ENCODE assay signal across 1 cellular context in genomic region chr20:46363874-46364669, GRCh38.
TF ChIP-seq lines count a peak whose summit lies in the region.

No MANE protein-coding gene starts in this region.

TF ChIP-seq in K562, 482 proteins besides CTCF, POLR2A, EP300 and RAD21 (continued from another document and continues in another):
- TF ChIP-seq ZBTB43 (CRISPR knock-in tag; IDR thresholded peaks at IDR 0.05) (no peak), MGA (IDR thresholded peaks at IDR 0.05) (no peak), NCOA6 (IDR thresholded peaks at IDR 0.05) (no peak), MAFK (IDR thresholded peaks at IDR 0.05; ENCODE audit: low read length) (no peak), MCM5 (IDR thresholded peaks at IDR 0.05; ENCODE audit: low read depth) (no peak), BRD4 (IDR thresholded peaks at IDR 0.05) (peak; percentile 55; the same call in 1 of the 2 replicates), ZNF12 (CRISPR knock-in tag; IDR thresholded peaks at IDR 0.05) (no peak), HMG20A (CRISPR knock-in tag; conservative IDR thresholded peaks at IDR 0.05) (no peak), SMC3 (conservative IDR thresholded peaks at IDR 0.05; ENCODE audit: insufficient read depth, low read depth, low read length) (no peak), ARNT (IDR thresholded peaks at IDR 0.05) (no peak), KLF1 (tag; IDR thresholded peaks at IDR 0.05) (0 out of 2 replicates have a peak, but pooled peaks have one; percentile 61), PYGO2 (tag; IDR thresholded peaks at IDR 0.05) (no peak), FIP1L1 (IDR thresholded peaks at IDR 0.05; ENCODE audit: low read depth, low read length, poor library complexity, severe bottlenecking) (no peak), NR2C2 (CRISPR knock-in tag; IDR thresholded peaks at IDR 0.05) (no peak), NR2C2 (tag; IDR thresholded peaks at IDR 0.05) (peak; percentile 77), ZNF41 (CRISPR knock-in tag; conservative IDR thresholded peaks at IDR 0.05) (no peak), EGR1 (conservative IDR thresholded peaks at IDR 0.05) (peak; percentile 78), RFX5 (IDR thresholded peaks at IDR 0.05; ENCODE audit: low read depth, low read length) (no peak), ZNF354B (CRISPR knock-in tag; IDR thresholded peaks at IDR 0.05) (no peak), SMARCA4 (IDR thresholded peaks at IDR 0.05) (no peak), BACH1 (tag; IDR thresholded peaks at IDR 0.05) (no peak), ZNF212 (CRISPR knock-in tag; IDR thresholded peaks at IDR 0.05) (no peak), RFX1 (IDR thresholded peaks at IDR 0.05) (no peak), TSC22D4 (tag; IDR thresholded peaks at IDR 0.05) (no peak), ZNF175 (CRISPR knock-in tag; IDR thresholded peaks at IDR 0.05; ENCODE audit: low read depth) (no peak), PTBP1 (IDR thresholded peaks at IDR 0.05; ENCODE audit: low read depth, low read length) (no peak), ZNF274 (IDR thresholded peaks at IDR 0.05; ENCODE audit: borderline replicate concordance, low read depth, low read length) (no peak), NFRKB (IDR thresholded peaks at IDR 0.05; ENCODE audit: low read depth) (peak; percentile 38; the same call in 1 of the 2 replicates), E2F3 (CRISPR knock-in tag; IDR thresholded peaks at IDR 0.05) (no peak), ZNF668 (CRISPR knock-in tag; IDR thresholded peaks at IDR 0.05) (no peak), PPARD (CRISPR knock-in tag; IDR thresholded peaks at IDR 0.05) (no peak), SRSF7 (optimal IDR thresholded peaks at IDR 0.05; ENCODE audit: low read depth, low read length) (no peak)
- TF ChIP-seq, protein P1, sequence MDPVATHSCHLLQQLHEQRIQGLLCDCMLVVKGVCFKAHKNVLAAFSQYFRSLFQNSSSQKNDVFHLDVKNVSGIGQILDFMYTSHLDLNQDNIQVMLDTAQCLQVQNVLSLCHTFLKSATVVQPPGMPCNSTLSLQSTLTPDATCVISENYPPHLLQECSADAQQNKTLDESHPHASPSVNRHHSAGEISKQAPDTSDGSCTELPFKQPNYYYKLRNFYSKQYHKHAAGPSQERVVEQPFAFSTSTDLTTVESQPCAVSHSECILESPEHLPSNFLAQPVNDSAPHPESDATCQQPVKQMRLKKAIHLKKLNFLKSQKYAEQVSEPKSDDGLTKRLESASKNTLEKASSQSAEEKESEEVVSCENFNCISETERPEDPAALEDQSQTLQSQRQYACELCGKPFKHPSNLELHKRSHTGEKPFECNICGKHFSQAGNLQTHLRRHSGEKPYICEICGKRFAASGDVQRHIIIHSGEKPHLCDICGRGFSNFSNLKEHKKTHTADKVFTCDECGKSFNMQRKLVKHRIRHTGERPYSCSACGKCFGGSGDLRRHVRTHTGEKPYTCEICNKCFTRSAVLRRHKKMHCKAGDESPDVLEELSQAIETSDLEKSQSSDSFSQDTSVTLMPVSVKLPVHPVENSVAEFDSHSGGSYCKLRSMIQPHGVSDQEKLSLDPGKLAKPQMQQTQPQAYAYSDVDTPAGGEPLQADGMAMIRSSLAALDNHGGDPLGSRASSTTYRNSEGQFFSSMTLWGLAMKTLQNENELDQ (CRISPR knock-in tag; IDR thresholded peaks at IDR 0.05; ENCODE audit: borderline replicate concordance), result no peak
- TF ChIP-seq, protein P2, sequence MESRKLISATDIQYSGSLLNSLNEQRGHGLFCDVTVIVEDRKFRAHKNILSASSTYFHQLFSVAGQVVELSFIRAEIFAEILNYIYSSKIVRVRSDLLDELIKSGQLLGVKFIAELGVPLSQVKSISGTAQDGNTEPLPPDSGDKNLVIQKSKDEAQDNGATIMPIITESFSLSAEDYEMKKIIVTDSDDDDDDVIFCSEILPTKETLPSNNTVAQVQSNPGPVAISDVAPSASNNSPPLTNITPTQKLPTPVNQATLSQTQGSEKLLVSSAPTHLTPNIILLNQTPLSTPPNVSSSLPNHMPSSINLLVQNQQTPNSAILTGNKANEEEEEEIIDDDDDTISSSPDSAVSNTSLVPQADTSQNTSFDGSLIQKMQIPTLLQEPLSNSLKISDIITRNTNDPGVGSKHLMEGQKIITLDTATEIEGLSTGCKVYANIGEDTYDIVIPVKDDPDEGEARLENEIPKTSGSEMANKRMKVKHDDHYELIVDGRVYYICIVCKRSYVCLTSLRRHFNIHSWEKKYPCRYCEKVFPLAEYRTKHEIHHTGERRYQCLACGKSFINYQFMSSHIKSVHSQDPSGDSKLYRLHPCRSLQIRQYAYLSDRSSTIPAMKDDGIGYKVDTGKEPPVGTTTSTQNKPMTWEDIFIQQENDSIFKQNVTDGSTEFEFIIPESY (CRISPR knock-in tag; IDR thresholded peaks at IDR 0.05), result no peak
- TF ChIP-seq, protein P3, sequence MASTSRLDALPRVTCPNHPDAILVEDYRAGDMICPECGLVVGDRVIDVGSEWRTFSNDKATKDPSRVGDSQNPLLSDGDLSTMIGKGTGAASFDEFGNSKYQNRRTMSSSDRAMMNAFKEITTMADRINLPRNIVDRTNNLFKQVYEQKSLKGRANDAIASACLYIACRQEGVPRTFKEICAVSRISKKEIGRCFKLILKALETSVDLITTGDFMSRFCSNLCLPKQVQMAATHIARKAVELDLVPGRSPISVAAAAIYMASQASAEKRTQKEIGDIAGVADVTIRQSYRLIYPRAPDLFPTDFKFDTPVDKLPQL (IDR thresholded peaks at IDR 0.05; ENCODE audit: extremely low read depth, insufficient read length), result no peak
- TF ChIP-seq, protein P4, sequence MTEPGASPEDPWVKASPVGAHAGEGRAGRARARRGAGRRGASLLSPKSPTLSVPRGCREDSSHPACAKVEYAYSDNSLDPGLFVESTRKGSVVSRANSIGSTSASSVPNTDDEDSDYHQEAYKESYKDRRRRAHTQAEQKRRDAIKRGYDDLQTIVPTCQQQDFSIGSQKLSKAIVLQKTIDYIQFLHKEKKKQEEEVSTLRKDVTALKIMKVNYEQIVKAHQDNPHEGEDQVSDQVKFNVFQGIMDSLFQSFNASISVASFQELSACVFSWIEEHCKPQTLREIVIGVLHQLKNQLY (CRISPR knock-in tag; conservative IDR thresholded peaks at IDR 0.05), result no peak
- TF ChIP-seq, protein P5, sequence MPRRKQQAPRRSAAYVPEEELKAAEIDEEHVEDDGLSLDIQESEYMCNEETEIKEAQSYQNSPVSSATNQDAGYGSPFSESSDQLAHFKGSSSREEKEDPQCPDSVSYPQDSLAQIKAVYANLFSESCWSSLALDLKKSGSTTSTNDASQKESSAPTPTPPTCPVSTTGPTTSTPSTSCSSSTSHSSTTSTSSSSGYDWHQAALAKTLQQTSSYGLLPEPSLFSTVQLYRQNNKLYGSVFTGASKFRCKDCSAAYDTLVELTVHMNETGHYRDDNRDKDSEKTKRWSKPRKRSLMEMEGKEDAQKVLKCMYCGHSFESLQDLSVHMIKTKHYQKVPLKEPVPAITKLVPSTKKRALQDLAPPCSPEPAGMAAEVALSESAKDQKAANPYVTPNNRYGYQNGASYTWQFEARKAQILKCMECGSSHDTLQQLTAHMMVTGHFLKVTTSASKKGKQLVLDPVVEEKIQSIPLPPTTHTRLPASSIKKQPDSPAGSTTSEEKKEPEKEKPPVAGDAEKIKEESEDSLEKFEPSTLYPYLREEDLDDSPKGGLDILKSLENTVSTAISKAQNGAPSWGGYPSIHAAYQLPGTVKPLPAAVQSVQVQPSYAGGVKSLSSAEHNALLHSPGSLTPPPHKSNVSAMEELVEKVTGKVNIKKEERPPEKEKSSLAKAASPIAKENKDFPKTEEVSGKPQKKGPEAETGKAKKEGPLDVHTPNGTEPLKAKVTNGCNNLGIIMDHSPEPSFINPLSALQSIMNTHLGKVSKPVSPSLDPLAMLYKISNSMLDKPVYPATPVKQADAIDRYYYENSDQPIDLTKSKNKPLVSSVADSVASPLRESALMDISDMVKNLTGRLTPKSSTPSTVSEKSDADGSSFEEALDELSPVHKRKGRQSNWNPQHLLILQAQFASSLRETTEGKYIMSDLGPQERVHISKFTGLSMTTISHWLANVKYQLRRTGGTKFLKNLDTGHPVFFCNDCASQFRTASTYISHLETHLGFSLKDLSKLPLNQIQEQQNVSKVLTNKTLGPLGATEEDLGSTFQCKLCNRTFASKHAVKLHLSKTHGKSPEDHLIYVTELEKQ (CRISPR knock-in tag; IDR thresholded peaks at IDR 0.05), result no peak
- TF ChIP-seq, protein P6, sequence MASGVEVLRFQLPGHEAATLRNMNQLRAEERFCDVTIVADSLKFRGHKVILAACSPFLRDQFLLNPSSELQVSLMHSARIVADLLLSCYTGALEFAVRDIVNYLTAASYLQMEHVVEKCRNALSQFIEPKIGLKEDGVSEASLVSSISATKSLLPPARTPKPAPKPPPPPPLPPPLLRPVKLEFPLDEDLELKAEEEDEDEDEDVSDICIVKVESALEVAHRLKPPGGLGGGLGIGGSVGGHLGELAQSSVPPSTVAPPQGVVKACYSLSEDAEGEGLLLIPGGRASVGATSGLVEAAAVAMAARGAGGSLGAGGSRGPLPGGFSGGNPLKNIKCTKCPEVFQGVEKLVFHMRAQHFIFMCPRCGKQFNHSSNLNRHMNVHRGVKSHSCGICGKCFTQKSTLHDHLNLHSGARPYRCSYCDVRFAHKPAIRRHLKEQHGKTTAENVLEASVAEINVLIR (CRISPR knock-in tag; IDR thresholded peaks at IDR 0.05), result no peak
